8 cellular contexts compared by ENCODE assay signal in genomic region chr2:950627-950992, GRCh38. TPM values are rescaled to one million over a fixed set of nuclear protein-coding genes. Genes with fewer than 3 reads are reported as not detected.
A peak's percentile ranks its signal among the peaks of the same experiment; 100 is the strongest.
DNase-seq lines count a peak whose midpoint lies in the region; ATAC-seq, FAIRE-seq and TF ChIP-seq lines count a peak whose summit lies in the region.

Gene SNTG2, plus strand, starts transcription at chr2:950849. Its CDS starts 148 bp downstream, at chr2:950997.

- no peaks in the 10 kb centered on the region for H3K9me3 Mint-ChIP-seq in activated naive CD4-positive, alpha-beta T cell treated with anti-CD3 and anti-CD28 coated beads, Interleukin-2, amount 50 U/mL, for 24 hours

- peaks cover 19% of the 10 kb centered on the region for H3K27me3 Mint-ChIP-seq in activated naive CD4-positive, alpha-beta T cell treated with anti-CD3 and anti-CD28 coated beads, Interleukin-2, amount 50 U/mL, for 24 hours

- peak; percentile 68 for DNase-seq in GM12891 (ENCODE audit: insufficient read length, low spot score)
- peak; percentile 46 for DNase-seq in NCI-H510A treated with DMSO at 0.1 percent for 48 hours (lab: John Stamatoyannopoulos, UW)
- DNase-seq in hepatic stellate cell (ENCODE audit: low spot score), result peak; percentile 61
- DNase-seq in stimulated activated CD4-positive, alpha-beta T cell treated with anti-CD3 and anti-CD28 coated beads, Interleukin-2, amount 100 ng/mL, for 24 hours, result peak; percentile 54 to 76
- DNase-seq in Kasumi-1 (lab: John Stamatoyannopoulos, UW), result no peak

- H3K36me3 Mint-ChIP-seq in activated naive CD4-positive, alpha-beta T cell treated with anti-CD3 and anti-CD28 coated beads, Interleukin-2, amount 50 U/mL, for 24 hours, result no peaks in the 10 kb centered on the region

- ATAC-seq in HG03469 (IDR thresholded peaks at IDR 0.05; ENCODE audit: unreplicated experiment) (no peak), HG03039 (IDR thresholded peaks at IDR 0.05; ENCODE audit: unreplicated experiment) (no peak)

- TF ChIP-seq POLR2A in GM12891 (IDR thresholded peaks at IDR 0.05; ENCODE audit: low read depth, low read length), result no peak

- no peak for FAIRE-seq in GM12891 (lab: Jason Lieb, UNC)

- no peak within 1 kb of the TSS for H3K27ac Mint-ChIP-seq in activated naive CD4-positive, alpha-beta T cell treated with anti-CD3 and anti-CD28 coated beads, Interleukin-2, amount 50 U/mL, for 24 hours

- peak within 1 kb of the TSS; percentile 85 for H3K4me3 Mint-ChIP-seq in activated naive CD4-positive, alpha-beta T cell treated with anti-CD3 and anti-CD28 coated beads, Interleukin-2, amount 50 U/mL, for 24 hours

- peaks cover 20% of the 10 kb centered on the region for H3K4me1 Mint-ChIP-seq in activated naive CD4-positive, alpha-beta T cell treated with anti-CD3 and anti-CD28 coated beads, Interleukin-2, amount 50 U/mL, for 24 hours

TF ChIP-seq in GM12891, 5 proteins besides CTCF, POLR2A, EP300 and RAD21:
- TF ChIP-seq TAF1 (IDR thresholded peaks at IDR 0.05; ENCODE audit: low read depth, low read length) (no peak), PAX5 (IDR thresholded peaks at IDR 0.05; ENCODE audit: insufficient read depth, low read length, severe bottlenecking) (no peak), POU2F2 (IDR thresholded peaks at IDR 0.05; ENCODE audit: low read depth, low read length) (no peak), POLR2AphosphoS5 (IDR thresholded peaks at IDR 0.05; ENCODE audit: low read depth, low read length) (no peak), SPI1 (IDR thresholded peaks at IDR 0.05; ENCODE audit: low read depth, low read length) (no peak)

RNA-seq across cellular contexts. Expression of gene SNTG2, which starts in this region (rescaled TPM):
- 0.77 TPM for polyA plus RNA-seq in GM12891 (2012; ENCODE audit: low read depth, missing spikeins)

Comparison
In these comparisons a context has a peak if more than half of its experiments do, and no peak if none do; other contexts are left out.
1. DNase-seq: peak in GM12891 (single experiment), NCI-H510A treated with DMSO at 0.1 percent for 48 hours (single experiment), hepatic stellate cell (single experiment) and stimulated activated CD4-positive, alpha-beta T cell treated with anti-CD3 and anti-CD28 coated beads, Interleukin-2, amount 100 ng/mL, for 24 hours (2 of 2); none in Kasumi-1 (0 of 2).